In the genomic region with DNA sequence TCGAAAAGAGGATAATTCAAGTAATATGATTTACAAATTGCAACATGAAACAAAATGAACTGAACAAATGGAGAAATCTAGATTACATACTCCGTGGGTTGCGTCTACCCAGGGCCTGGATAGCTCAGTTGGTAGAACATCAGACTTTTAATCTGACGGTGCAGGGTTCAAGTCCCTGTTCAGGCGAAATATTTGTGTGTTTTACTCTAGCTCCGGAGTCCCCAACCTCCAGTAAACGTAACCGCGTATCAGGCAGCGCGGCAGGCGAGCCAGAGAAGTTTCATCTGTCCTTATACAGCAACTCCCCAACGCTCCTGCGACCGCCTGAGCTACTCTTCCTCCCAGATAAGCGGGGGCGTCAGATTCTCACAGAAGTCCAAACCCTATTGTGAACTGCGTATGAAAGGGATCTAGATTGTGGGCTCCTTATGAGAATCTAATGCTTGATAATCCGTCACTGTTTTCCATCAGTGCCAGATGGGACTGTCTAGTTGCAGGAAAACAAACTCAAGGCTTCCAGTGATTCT, we compare ENCODE assay signal across 9 cellular contexts.
DNase-seq lines count a peak whose midpoint lies in the region; ATAC-seq and TF ChIP-seq lines count a peak whose summit lies in the region.
"Had no signal": no experiment of that assay in that cellular context is flagged by ENCODE, and none has a peak within 500 bp of the region (broad histone marks: within the 10 kb centered on the region; RNA-seq: fewer than 3 reads in every experiment).

No MANE protein-coding gene starts in this region.

- peak overlapping the region; percentile 61 for H3K4me3 Mint-ChIP-seq in glutamatergic neuron (ENCODE audit: unreplicated experiment)

- no peaks in the 10 kb centered on the region for H3K4me1 Mint-ChIP-seq in glutamatergic neuron (ENCODE audit: low read depth, unreplicated experiment)

- ATAC-seq in HG03571 (IDR thresholded peaks at IDR 0.05; ENCODE audit: unreplicated experiment) (no peak), left ventricle myocardium superior (no peak), HG03135 (IDR thresholded peaks at IDR 0.05; ENCODE audit: unreplicated experiment) (no peak)

- H3K9me3 Mint-ChIP-seq in glutamatergic neuron (ENCODE audit: unreplicated experiment), result peaks cover 10% of the 10 kb centered on the region

- in situ Hi-C loops in SK-MEL-5 (cut with HindIII; ENCODE audit: low pct_unique_long_range_greater_than_20kb, low sequenced_read_pairs), result no loop called here

- DNase-seq in CMK (ENCODE audit: low read depth), result peak; percentile 75
- peak; percentile 72 for DNase-seq in HT-29 (ENCODE audit: low spot score)
- peak; percentile 97 for DNase-seq in SK-MEL-5 (ENCODE audit: low read depth, low spot score)
- DNase-seq in glutamatergic neuron, result peak; percentile 39
- no peak for DNase-seq in left ventricle myocardium superior
- no peak for DNase-seq in stimulated activated naive CD4-positive, alpha-beta T cell (lab: John Stamatoyannopoulos, UW)
- DNase-seq: esophagus squamous epithelium had no signal

- H3K36me3 Mint-ChIP-seq in glutamatergic neuron (ENCODE audit: unreplicated experiment), result no peaks in the 10 kb centered on the region

- TF ChIP-seq CTCF in glutamatergic neuron (IDR thresholded peaks at IDR 0.05; ENCODE audit: partially characterized antibody, unreplicated experiment), result no peak

- intact Hi-C loops in left ventricle myocardium superior (cut with micrococcal nuclease), result no loop called here

- H3K27ac Mint-ChIP-seq in glutamatergic neuron (ENCODE audit: unreplicated experiment), result no peak overlapping the region

- H3K27me3 Mint-ChIP-seq in glutamatergic neuron (ENCODE audit: unreplicated experiment), result peaks cover 16% of the 10 kb centered on the region

Comparison
In these comparisons a context has a peak if more than half of its experiments do, and no peak if none do; other contexts are left out.
1. DNase-seq: peak in CMK (single experiment), HT-29 (single experiment), SK-MEL-5 (single experiment) and glutamatergic neuron (single experiment); none in left ventricle myocardium superior (single experiment) and stimulated activated naive CD4-positive, alpha-beta T cell (0 of 6).